Comparison of ENCODE assay signal across 34 cellular contexts in the genomic region with DNA sequence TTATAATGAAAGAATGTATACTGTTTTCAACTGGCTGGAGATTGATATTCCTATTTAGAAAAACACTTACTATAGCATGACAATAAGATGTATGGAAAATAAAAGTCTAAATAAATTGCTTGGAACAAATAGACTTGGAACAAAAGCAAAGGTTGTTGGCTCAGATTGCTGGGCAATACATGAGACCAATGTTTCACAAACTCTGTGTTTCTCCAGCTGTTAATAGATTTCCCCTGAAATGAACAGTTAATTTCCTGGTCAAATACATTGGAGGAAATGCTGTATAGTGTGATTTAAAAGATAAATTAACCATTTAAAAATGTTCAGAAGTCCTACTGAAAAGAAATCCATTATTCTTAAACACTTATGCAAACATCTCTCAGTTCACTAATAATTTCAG.
"Had no signal": no experiment of that assay in that cellular context is flagged by ENCODE, and none has a peak within 500 bp of the region (broad histone marks: within the 10 kb centered on the region; RNA-seq: fewer than 3 reads in every experiment).

No MANE protein-coding gene starts in this region.

- H3K9me3 Mint-ChIP-seq: activated B cell treated with CpG ODN at 0.5 μM for 24 hours; activated CD4-positive, alpha-beta memory T cell treated with anti-CD3 and anti-CD28 coated beads for 36 hours; activated naive CD4-positive, alpha-beta T cell treated with anti-CD3 and anti-CD28 coated beads, Interleukin-2, amount 10 ng/mL, durations not matched to agents 7 days and 5 days; activated naive CD8-positive, alpha-beta T cell treated with anti-CD3 and anti-CD28 coated beads for 36 hours; central memory CD8-positive, alpha-beta T cell; IgD-negative memory B cell had no signal

- H3K27me3 Mint-ChIP-seq: activated B cell treated with CpG ODN at 0.5 μM for 24 hours; activated CD4-positive, alpha-beta memory T cell treated with anti-CD3 and anti-CD28 coated beads for 36 hours; activated CD8-positive, alpha-beta memory T cell treated with anti-CD3 and anti-CD28 coated beads, Interleukin-2, amount 10 ng/mL, durations not matched to agents 7 days and 5 days; activated naive CD4-positive, alpha-beta T cell treated with anti-CD3 and anti-CD28 coated beads, Interleukin-2, amount 10 ng/mL, durations not matched to agents 7 days and 5 days; activated naive CD8-positive, alpha-beta T cell treated with anti-CD3 and anti-CD28 coated beads for 36 hours; central memory CD8-positive, alpha-beta T cell; IgD-negative memory B cell had no signal

- H3K4me3 Mint-ChIP-seq: activated B cell treated with CpG ODN at 0.5 μM for 24 hours; activated CD4-positive, alpha-beta memory T cell treated with anti-CD3 and anti-CD28 coated beads for 36 hours; activated CD8-positive, alpha-beta memory T cell treated with anti-CD3 and anti-CD28 coated beads, Interleukin-2, amount 10 ng/mL, durations not matched to agents 7 days and 5 days; activated naive CD4-positive, alpha-beta T cell treated with anti-CD3 and anti-CD28 coated beads, Interleukin-2, amount 10 ng/mL, durations not matched to agents 7 days and 5 days; activated naive CD8-positive, alpha-beta T cell treated with anti-CD3 and anti-CD28 coated beads for 36 hours; central memory CD8-positive, alpha-beta T cell; IgD-negative memory B cell had no signal

- H3K4me3 ChIP-seq: ascending aorta, cardiac muscle cell, PC-9 had no signal

- DNase-seq: activated B cell treated with CpG ODN at 0.5 μM for 24 hours; activated CD4-positive, alpha-beta memory T cell treated with anti-CD3 and anti-CD28 coated beads for 36 hours; activated CD4-positive, alpha-beta T cell treated with anti-CD3 and anti-CD28 coated beads for 4 hours; activated CD4-positive, alpha-beta T cell treated with anti-CD3 and anti-CD28 coated beads, Interleukin-2, amount 50 U/mL, for 1 hour; activated CD4-positive, CD25-positive, alpha-beta regulatory T cell treated with anti-CD3 and anti-CD28 coated beads, Interleukin-2, amount 50 U/mL, for 72 hours; activated CD8-positive, alpha-beta memory T cell treated with anti-CD3 and anti-CD28 coated beads, Interleukin-2, amount 10 ng/mL, durations not matched to agents 7 days and 5 days; activated CD8-positive, alpha-beta memory T cell treated with anti-CD3 and anti-CD28 coated beads, Interleukin-2, amount 50 U/mL, for 48 hours; activated effector memory CD4-positive, alpha-beta T cell treated with Interleukin-2 at 50 U/mL for 16 hours; activated naive CD4-positive, alpha-beta T cell treated with anti-CD3 and anti-CD28 coated beads, Interleukin-2, amount 10 ng/mL, durations not matched to agents 7 days and 5 days; activated naive CD8-positive, alpha-beta T cell treated with anti-CD3 and anti-CD28 coated beads for 36 hours; activated T-cell treated with anti-CD3 and anti-CD28 coated beads, Interleukin-2, amount 50 U/mL, for 48 hours; amygdala; Kasumi-1; KBM-7; NCI-H1092 treated with DMSO at 0.1 percent for 48 hours; NCI-H146; NCI-H187; NCI-H2171 treated with DMSO at 0.1 percent for 48 hours; NCI-H2227 treated with DMSO at 0.1 percent for 48 hours; NCI-H510A treated with DMSO at 0.1 percent for 48 hours; NCI-H526 treated with DMSO at 0.1 percent for 48 hours; NCI-H82; NK-92 treated with Interleukin-12 subunit alpha and Interleukin-12 subunit beta, amount 100 ng/mL, for 24 hours; PC-9; Right ventricle myocardium superior; SW 1271; T-helper 1 cell; T-helper 2 cell; T-helper 9 cell had no signal

- H3K27me3 ChIP-seq: ascending aorta, cardiac muscle cell had no signal

- H3K36me3 ChIP-seq: ascending aorta, cardiac muscle cell had no signal

- H3K4me1 ChIP-seq: ascending aorta had no signal

- H3K4me1 Mint-ChIP-seq: activated B cell treated with CpG ODN at 0.5 μM for 24 hours had no signal

- H3K9me3 ChIP-seq: ascending aorta had no signal

- H3K4me2 ChIP-seq: PC-9 had no signal

- H2AFZ ChIP-seq: PC-9 had no signal

- H3K36me3 Mint-ChIP-seq: activated CD4-positive, alpha-beta memory T cell treated with anti-CD3 and anti-CD28 coated beads for 36 hours had no signal

- H3K27ac Mint-ChIP-seq: activated B cell treated with CpG ODN at 0.5 μM for 24 hours; activated CD4-positive, alpha-beta memory T cell treated with anti-CD3 and anti-CD28 coated beads for 36 hours; activated CD8-positive, alpha-beta memory T cell treated with anti-CD3 and anti-CD28 coated beads, Interleukin-2, amount 10 ng/mL, durations not matched to agents 7 days and 5 days; activated naive CD4-positive, alpha-beta T cell treated with anti-CD3 and anti-CD28 coated beads, Interleukin-2, amount 10 ng/mL, durations not matched to agents 7 days and 5 days; activated naive CD8-positive, alpha-beta T cell treated with anti-CD3 and anti-CD28 coated beads for 36 hours; IgD-negative memory B cell had no signal

- H3K27ac ChIP-seq: ascending aorta, cardiac muscle cell, PC-9, VCaP had no signal

- ATAC-seq: activated CD8-positive, alpha-beta memory T cell treated with anti-CD3 and anti-CD28 coated beads, Interleukin-2, amount 10 ng/mL, durations not matched to agents 7 days and 5 days had no signal
